Comparison of ENCODE assay signal across 22 cellular contexts in the genomic region with DNA sequence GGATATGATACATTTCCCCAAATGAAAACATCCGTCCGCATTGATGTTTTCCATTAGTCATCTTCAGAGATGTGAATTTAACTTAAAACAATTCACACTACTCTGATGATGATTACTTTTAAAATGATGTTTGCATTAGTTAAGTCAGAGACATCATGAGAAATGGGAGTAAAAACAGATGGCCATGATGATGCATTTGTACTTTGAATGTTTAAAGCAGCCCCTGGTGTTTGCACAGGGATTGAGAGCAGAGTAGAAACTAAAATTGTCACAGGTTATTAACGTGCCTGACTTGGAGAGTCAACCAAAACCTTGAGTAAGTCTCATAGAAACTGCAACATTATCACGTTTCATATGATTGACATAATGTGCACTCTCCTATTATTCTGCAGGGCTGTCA.
DNase-seq lines count a peak whose midpoint lies in the region; ATAC-seq and TF ChIP-seq lines count a peak whose summit lies in the region.
"Had no signal": no experiment of that assay in that cellular context is flagged by ENCODE, and none has a peak within 500 bp of the region (broad histone marks: within the 10 kb centered on the region; RNA-seq: fewer than 3 reads in every experiment).

No MANE protein-coding gene starts in this region.

- no peak overlapping the region for H3K4me3 Mint-ChIP-seq in MCF 10A (ENCODE audit: unreplicated experiment)
- H3K4me3 Mint-ChIP-seq: CD4-positive, alpha-beta T cell; GM23338 had no signal

- H3K9me3 Mint-ChIP-seq in MCF 10A (ENCODE audit: unreplicated experiment) = no peaks in the 10 kb centered on the region
- H3K9me3 Mint-ChIP-seq: CD4-positive, alpha-beta T cell; GM23338 had no signal

- intact Hi-C loops in MCF 10A (cut with micrococcal nuclease) = loop anchor here (5.0 to 10.0 kb wide), 2 partner anchors 540 to 592 kb away; no protein-coding TSS in a partner anchor

- ATAC-seq in SK-N-SH treated with all-trans-retinoic acid at 6 μM for 48 hours (peak; percentile 28; the same call in 1 of the 3 replicates), GM18861 (IDR thresholded peaks at IDR 0.05; ENCODE audit: unreplicated experiment) (no peak)
- ATAC-seq: GM12878, GM23338 had no signal

- H3K36me3 Mint-ChIP-seq in MCF 10A (ENCODE audit: insufficient read depth, unreplicated experiment) = no peaks in the 10 kb centered on the region

- no peak for TF ChIP-seq POLR2A in NB4 (IDR thresholded peaks at IDR 0.05; ENCODE audit: extremely low read depth, insufficient read length)

- no peaks in the 10 kb centered on the region for H3K27me3 Mint-ChIP-seq in MCF 10A (ENCODE audit: insufficient read depth, unreplicated experiment)
- H3K27me3 Mint-ChIP-seq: CD4-positive, alpha-beta T cell had no signal

- H3K4me1 Mint-ChIP-seq in MCF 10A (ENCODE audit: insufficient read depth, unreplicated experiment) = peaks cover 12% of the 10 kb centered on the region

- H3K4me3 ChIP-seq in NB4 (ENCODE audit: low read depth, low read length) (no peak overlapping the region), fibroblast of mammary gland (ENCODE audit: control insufficient read depth, low read depth, low read length) (no peak overlapping the region)
- H3K4me3 ChIP-seq: BLaER1, GM12878, GM23338, HAP-1 had no signal

- CTCF ChIA-PET in MCF 10A (lab: Yijun Ruan, JAX) = interaction anchor here (1.5 kb wide), 1 partner anchor 87 kb away, joined by 4 read pairs; no protein-coding TSS in a partner anchor

- POLR2A ChIA-PET in MCF 10A (lab: Yijun Ruan, JAX) = interaction anchor here (0.9 kb wide), 1 partner anchor 16 kb away, joined by 3 read pairs; no protein-coding TSS in a partner anchor

- H3K27ac Mint-ChIP-seq in MCF 10A (ENCODE audit: low read depth, unreplicated experiment) = no peak overlapping the region
- H3K27ac Mint-ChIP-seq: CD4-positive, alpha-beta T cell; GM23338 had no signal

- peak; percentile 6 for DNase-seq in DMS53 treated with DMSO at 0.1 percent for 48 hours (lab: John Stamatoyannopoulos, UW; ENCODE audit: unreplicated experiment)
- DNase-seq in NB4 (ENCODE audit: low read depth) = no peak
- DNase-seq in fibroblast of mammary gland (ENCODE audit: low read depth) = peak; percentile 28
- DNase-seq in MCF 10A (ENCODE audit: unreplicated experiment) = no peak
- DNase-seq in T-helper 9 cell = no peak
- no peak for DNase-seq in NCI-H345 treated with DMSO at 0.1 percent for 48 hours (lab: John Stamatoyannopoulos, UW; ENCODE audit: unreplicated experiment)
- DNase-seq: CD4-positive, alpha-beta T cell; COR-L47; DND-41; KG1; NCI-H1105; NCI-H1694; NCI-H2081; NCI-H510A; NCI-H774; SHP77 had no signal

- no TSS peak for BruUV-seq in MCF 10A (replicated peaks; lab: Mats Ljungman, UMichigan)

- TF ChIP-seq CTCF in NB4 (IDR thresholded peaks at IDR 0.05; ENCODE audit: low read depth, low read length) = peak; percentile 1
- TF ChIP-seq CTCF in fibroblast of mammary gland (conservative IDR thresholded peaks at IDR 0.05; ENCODE audit: control insufficient read depth, insufficient read depth, low read depth, low read length) = no peak
- TF ChIP-seq CTCF in MCF 10A (IDR thresholded peaks at IDR 0.05; ENCODE audit: unreplicated experiment) = no peak

TF ChIP-seq in SK-N-SH treated with all-trans-retinoic acid at 6 μM for 48 hours, 23 proteins besides CTCF, POLR2A, EP300 and RAD21:
- TF ChIP-seq, protein P1, sequence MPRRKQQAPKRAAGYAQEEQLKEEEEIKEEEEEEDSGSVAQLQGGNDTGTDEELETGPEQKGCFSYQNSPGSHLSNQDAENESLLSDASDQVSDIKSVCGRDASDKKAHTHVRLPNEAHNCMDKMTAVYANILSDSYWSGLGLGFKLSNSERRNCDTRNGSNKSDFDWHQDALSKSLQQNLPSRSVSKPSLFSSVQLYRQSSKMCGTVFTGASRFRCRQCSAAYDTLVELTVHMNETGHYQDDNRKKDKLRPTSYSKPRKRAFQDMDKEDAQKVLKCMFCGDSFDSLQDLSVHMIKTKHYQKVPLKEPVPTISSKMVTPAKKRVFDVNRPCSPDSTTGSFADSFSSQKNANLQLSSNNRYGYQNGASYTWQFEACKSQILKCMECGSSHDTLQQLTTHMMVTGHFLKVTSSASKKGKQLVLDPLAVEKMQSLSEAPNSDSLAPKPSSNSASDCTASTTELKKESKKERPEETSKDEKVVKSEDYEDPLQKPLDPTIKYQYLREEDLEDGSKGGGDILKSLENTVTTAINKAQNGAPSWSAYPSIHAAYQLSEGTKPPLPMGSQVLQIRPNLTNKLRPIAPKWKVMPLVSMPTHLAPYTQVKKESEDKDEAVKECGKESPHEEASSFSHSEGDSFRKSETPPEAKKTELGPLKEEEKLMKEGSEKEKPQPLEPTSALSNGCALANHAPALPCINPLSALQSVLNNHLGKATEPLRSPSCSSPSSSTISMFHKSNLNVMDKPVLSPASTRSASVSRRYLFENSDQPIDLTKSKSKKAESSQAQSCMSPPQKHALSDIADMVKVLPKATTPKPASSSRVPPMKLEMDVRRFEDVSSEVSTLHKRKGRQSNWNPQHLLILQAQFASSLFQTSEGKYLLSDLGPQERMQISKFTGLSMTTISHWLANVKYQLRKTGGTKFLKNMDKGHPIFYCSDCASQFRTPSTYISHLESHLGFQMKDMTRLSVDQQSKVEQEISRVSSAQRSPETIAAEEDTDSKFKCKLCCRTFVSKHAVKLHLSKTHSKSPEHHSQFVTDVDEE (CRISPR knock-in tag; IDR thresholded peaks at IDR 0.05) = no peak
- TF ChIP-seq, protein P2, sequence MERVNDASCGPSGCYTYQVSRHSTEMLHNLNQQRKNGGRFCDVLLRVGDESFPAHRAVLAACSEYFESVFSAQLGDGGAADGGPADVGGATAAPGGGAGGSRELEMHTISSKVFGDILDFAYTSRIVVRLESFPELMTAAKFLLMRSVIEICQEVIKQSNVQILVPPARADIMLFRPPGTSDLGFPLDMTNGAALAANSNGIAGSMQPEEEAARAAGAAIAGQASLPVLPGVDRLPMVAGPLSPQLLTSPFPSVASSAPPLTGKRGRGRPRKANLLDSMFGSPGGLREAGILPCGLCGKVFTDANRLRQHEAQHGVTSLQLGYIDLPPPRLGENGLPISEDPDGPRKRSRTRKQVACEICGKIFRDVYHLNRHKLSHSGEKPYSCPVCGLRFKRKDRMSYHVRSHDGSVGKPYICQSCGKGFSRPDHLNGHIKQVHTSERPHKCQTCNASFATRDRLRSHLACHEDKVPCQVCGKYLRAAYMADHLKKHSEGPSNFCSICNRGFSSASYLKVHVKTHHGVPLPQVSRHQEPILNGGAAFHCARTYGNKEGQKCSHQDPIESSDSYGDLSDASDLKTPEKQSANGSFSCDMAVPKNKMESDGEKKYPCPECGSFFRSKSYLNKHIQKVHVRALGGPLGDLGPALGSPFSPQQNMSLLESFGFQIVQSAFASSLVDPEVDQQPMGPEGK (CRISPR knock-in tag; IDR thresholded peaks at IDR 0.05; ENCODE audit: borderline replicate concordance) = no peak

Comparison
In these comparisons a context has a peak if more than half of its experiments do, and no peak if none do; other contexts are left out.
1. DNase-seq: peak in DMS53 treated with DMSO at 0.1 percent for 48 hours (single experiment) and fibroblast of mammary gland (single experiment); none in NB4 (single experiment), MCF 10A (single experiment), T-helper 9 cell (single experiment) and NCI-H345 treated with DMSO at 0.1 percent for 48 hours (single experiment).